Comparison of ENCODE assay signal across 8 cellular contexts in genomic region chr9:136711751-136712689, GRCh38. TPM values are rescaled to one million over a fixed set of nuclear protein-coding genes. Genes with fewer than 3 reads are reported as not detected.
DNase-seq lines count a peak whose midpoint lies in the region; ATAC-seq and TF ChIP-seq lines count a peak whose summit lies in the region.

Gene DIPK1B, plus strand, starts transcription at chr9:136712572. Its CDS starts 94 bp downstream, at chr9:136712666.

- no peak for TF ChIP-seq CTCF in NB4 (IDR thresholded peaks at IDR 0.05; ENCODE audit: low read depth, low read length)
- no peak for TF ChIP-seq CTCF in right atrium auricular region (IDR thresholded peaks at IDR 0.05)

- H3K36me3 ChIP-seq in CD4-positive, alpha-beta memory T cell (ENCODE audit: insufficient read depth, low read length): no peaks in the 10 kb centered on the region
- H3K36me3 ChIP-seq in right atrium auricular region: no peaks in the 10 kb centered on the region

- H3K4me1 Mint-ChIP-seq in CD4-positive, alpha-beta memory T cell: peaks cover 0 to 5% (median 2%) of the 10 kb centered on the region in 4 donors
- peaks cover 4% of the 10 kb centered on the region for H3K4me1 Mint-ChIP-seq in activated CD8-positive, alpha-beta T cell treated with anti-CD3 and anti-CD28 coated beads, Interleukin-2, amount 10 ng/mL, durations not matched to agents 7 days and 5 days (ENCODE audit: low read depth)

- peaks cover 8% of the 10 kb centered on the region for H3K27me3 ChIP-seq in CD4-positive, alpha-beta memory T cell (ENCODE audit: insufficient read depth, low read length)
- no peaks in the 10 kb centered on the region for H3K27me3 ChIP-seq in right atrium auricular region

- CTCF ChIA-PET in CD4-positive, alpha-beta memory T cell (lab: Charles Lee; ENCODE audit: partially characterized antibody): no interaction called here
- CTCF ChIA-PET in activated CD8-positive, alpha-beta T cell treated with anti-CD3 and anti-CD28 coated beads, Interleukin-2, amount 10 ng/mL, durations not matched to agents 7 days and 5 days (lab: Charles Lee): interaction anchor here (1.0 kb wide), 1 partner anchor 10 kb away, joined by 3 read pairs; no protein-coding TSS in a partner anchor

- intact Hi-C loops in CD4-positive, alpha-beta memory T cell (cut with micrococcal nuclease): no loop called here

- no peak within 1 kb of the TSS for H3K4me3 ChIP-seq in CD4-positive, alpha-beta memory T cell (ENCODE audit: low read length in 2 of 2)
- H3K4me3 ChIP-seq in NB4 (ENCODE audit: low read depth, low read length) (peak within 1 kb of the TSS; percentile 51), right atrium auricular region (peak within 1 kb of the TSS; percentile 76 to 82), skin epidermis (peak within 1 kb of the TSS in 6 of 7 experiments; percentile 25 to 45 (median 34))

- peak within 1 kb of the TSS in 1 of 7 donors; percentile 51 for H3K27ac Mint-ChIP-seq in CD4-positive, alpha-beta memory T cell
- no peak within 1 kb of the TSS for H3K27ac Mint-ChIP-seq in activated CD8-positive, alpha-beta T cell treated with anti-CD3 and anti-CD28 coated beads, Interleukin-2, amount 10 ng/mL, durations not matched to agents 7 days and 5 days

- peaks cover 9 to 18% of the 10 kb centered on the region in 2 donors for H3K27me3 Mint-ChIP-seq in CD4-positive, alpha-beta memory T cell
- peaks cover 32% of the 10 kb centered on the region for H3K27me3 Mint-ChIP-seq in activated CD8-positive, alpha-beta T cell treated with anti-CD3 and anti-CD28 coated beads, Interleukin-2, amount 10 ng/mL, durations not matched to agents 7 days and 5 days (ENCODE audit: low read depth)

- no peaks in the 10 kb centered on the region for H3K36me3 Mint-ChIP-seq in CD4-positive, alpha-beta memory T cell
- H3K36me3 Mint-ChIP-seq in activated CD8-positive, alpha-beta T cell treated with anti-CD3 and anti-CD28 coated beads, Interleukin-2, amount 10 ng/mL, durations not matched to agents 7 days and 5 days (ENCODE audit: low read depth): no peaks in the 10 kb centered on the region

- no peak for DNase-seq in CD4-positive, alpha-beta memory T cell
- DNase-seq in NB4 (ENCODE audit: low read depth): peak; percentile 58
- no peak for DNase-seq in activated CD8-positive, alpha-beta T cell treated with anti-CD3 and anti-CD28 coated beads, Interleukin-2, amount 10 ng/mL, durations not matched to agents 7 days and 5 days
- DNase-seq in right atrium auricular region (ENCODE audit: low spot score): no peak
- no peak for DNase-seq in NCI-H187 treated with DMSO at 0.1 percent for 48 hours (lab: John Stamatoyannopoulos, UW)
- DNase-seq in HK-2 (ENCODE audit: unreplicated experiment): no peak

- POLR2A ChIA-PET in CD4-positive, alpha-beta memory T cell (lab: Charles Lee; ENCODE audit: partially characterized antibody): interaction anchor here (4.8 kb wide), 1 partner anchor 16 kb away, joined by 25 read pairs; no protein-coding TSS in a partner anchor
- POLR2A ChIA-PET in activated CD8-positive, alpha-beta T cell treated with anti-CD3 and anti-CD28 coated beads, Interleukin-2, amount 10 ng/mL, durations not matched to agents 7 days and 5 days (lab: Charles Lee): no interaction called here

- H3K4me3 Mint-ChIP-seq in CD4-positive, alpha-beta memory T cell: peak within 1 kb of the TSS; percentile 59 to 78 (median 68)
- peak within 1 kb of the TSS; percentile 15 for H3K4me3 Mint-ChIP-seq in activated CD8-positive, alpha-beta T cell treated with anti-CD3 and anti-CD28 coated beads, Interleukin-2, amount 10 ng/mL, durations not matched to agents 7 days and 5 days

- no peaks in the 10 kb centered on the region for H3K9me3 Mint-ChIP-seq in CD4-positive, alpha-beta memory T cell
- no peaks in the 10 kb centered on the region for H3K9me3 Mint-ChIP-seq in activated CD8-positive, alpha-beta T cell treated with anti-CD3 and anti-CD28 coated beads, Interleukin-2, amount 10 ng/mL, durations not matched to agents 7 days and 5 days (ENCODE audit: insufficient read depth)

- peaks cover 4% of the 10 kb centered on the region for H3K4me1 ChIP-seq in CD4-positive, alpha-beta memory T cell (ENCODE audit: insufficient read depth, low read length)
- peaks cover 0 to 36% of the 10 kb centered on the region in 2 donors for H3K4me1 ChIP-seq in right atrium auricular region

- H3K27ac ChIP-seq in CD4-positive, alpha-beta memory T cell (ENCODE audit: low read depth, low read length): no peak within 1 kb of the TSS
- H3K27ac ChIP-seq in right atrium auricular region (peak within 1 kb of the TSS; percentile 80), skin epidermis (peak within 1 kb of the TSS in 12 of 21 experiments; percentile 12 to 84 (median 68))

- TF ChIP-seq POLR2A in NB4 (IDR thresholded peaks at IDR 0.05; ENCODE audit: extremely low read depth, insufficient read length): no peak

- peak; percentile 26 for ATAC-seq in activated CD8-positive, alpha-beta T cell treated with anti-CD3 and anti-CD28 coated beads, Interleukin-2, amount 10 ng/mL, durations not matched to agents 7 days and 5 days
- ATAC-seq in HG03342 (IDR thresholded peaks at IDR 0.05; ENCODE audit: unreplicated experiment): no peak

- no peaks in the 10 kb centered on the region for H3K9me3 ChIP-seq in CD4-positive, alpha-beta memory T cell (ENCODE audit: control insufficient read depth in 1 of 2, low read length in 2 of 2)
- no peaks in the 10 kb centered on the region for H3K9me3 ChIP-seq in right atrium auricular region

RNA-seq across cellular contexts. Expression of gene DIPK1B, which starts in this region (rescaled TPM):
- total RNA-seq in CD4-positive, alpha-beta memory T cell: not detected
- not detected for polyA plus RNA-seq in CD4-positive, alpha-beta memory T cell
- under 1 TPM in 1 of 2 experiments, not detected in 1; 0.16 TPM for total RNA-seq in activated CD8-positive, alpha-beta T cell treated with anti-CD3 and anti-CD28 coated beads, Interleukin-2, amount 10 ng/mL, durations not matched to agents 7 days and 5 days
- 10 to 100 TPM; 45.1 to 45.7 TPM for total RNA-seq in right atrium auricular region

Comparison
In these comparisons a context has a peak if more than half of its experiments do, and no peak if none do; other contexts are left out.
1. RNA of gene DIPK1B (total RNA-seq): 45.1 to 45.7 TPM in right atrium auricular region; 0.16 TPM in activated CD8-positive, alpha-beta T cell treated with anti-CD3 and anti-CD28 coated beads, Interleukin-2, amount 10 ng/mL, durations not matched to agents 7 days and 5 days and not detected in CD4-positive, alpha-beta memory T cell; every median in the first group is over 10 times any median in the second.
2. Peak in ATAC-seq in activated CD8-positive, alpha-beta T cell treated with anti-CD3 and anti-CD28 coated beads, Interleukin-2, amount 10 ng/mL, durations not matched to agents 7 days and 5 days; RNA of the gene not detected or under 1 TPM.
3. H3K4me3 ChIP-seq: peak in NB4 (single experiment), right atrium auricular region (2 of 2) and skin epidermis (6 of 7); none in CD4-positive, alpha-beta memory T cell (0 of 2).